In genomic region chr4:82560853-82561744, GRCh38 we compare ENCODE assay signal across 9 cellular contexts. TPM values are rescaled to one million over a fixed set of nuclear protein-coding genes. Genes with fewer than 3 reads are reported as not detected.
DNase-seq lines count a peak whose midpoint lies in the region; ATAC-seq and TF ChIP-seq lines count a peak whose summit lies in the region.
"Had no signal": no experiment of that assay in that cellular context is flagged by ENCODE, and none has a peak within 500 bp of the region (broad histone marks: within the 10 kb centered on the region; RNA-seq: fewer than 3 reads in every experiment).

No MANE protein-coding gene starts in this region.

- intact Hi-C loops in MCF 10A (cut with micrococcal nuclease): no loop called here

- H3K4me3 Mint-ChIP-seq in MCF 10A (ENCODE audit: unreplicated experiment): peak overlapping the region; percentile 67

- CTCF ChIA-PET in MCF 10A (lab: Yijun Ruan, JAX): interaction anchor here (0.7 to 1.2 kb wide), 5 partner anchors 10 to 337 kb away, joined by 3 to 7 read pairs (median 4); no protein-coding TSS in a partner anchor

- no peak for TF ChIP-seq POLR2A in suprapubic skin (IDR thresholded peaks at IDR 0.05)

- no peaks in the 10 kb centered on the region for H3K4me1 Mint-ChIP-seq in MCF 10A (ENCODE audit: insufficient read depth, unreplicated experiment)

- no peak overlapping the region for H3K27ac ChIP-seq in suprapubic skin

- BruUV-seq in MCF 10A (replicated peaks; lab: Mats Ljungman, UMichigan): no TSS peak

- POLR2A ChIA-PET in MCF 10A (lab: Yijun Ruan, JAX): no interaction called here

- TF ChIP-seq CTCF in MCF 10A (IDR thresholded peaks at IDR 0.05; ENCODE audit: unreplicated experiment) (no peak), suprapubic skin (IDR thresholded peaks at IDR 0.05) (no peak)

- peaks cover 3% of the 10 kb centered on the region for H3K27me3 ChIP-seq in suprapubic skin

- no peaks in the 10 kb centered on the region for H3K36me3 ChIP-seq in suprapubic skin

- peaks cover 38% of the 10 kb centered on the region for H3K27me3 Mint-ChIP-seq in MCF 10A (ENCODE audit: insufficient read depth, unreplicated experiment)

- H3K36me3 Mint-ChIP-seq in MCF 10A (ENCODE audit: insufficient read depth, unreplicated experiment): no peaks in the 10 kb centered on the region

- peak; percentile 26 for DNase-seq in stimulated activated CD4-positive, alpha-beta T cell treated with anti-CD3 and anti-CD28 coated beads, Interleukin-15, amount 100 ng/mL, for 24 hours
- DNase-seq in stimulated activated CD4-positive, alpha-beta T cell treated with anti-CD3 and anti-CD28 coated beads, Interleukin-4, amount 100 ng/mL, for 24 hours: no peak
- DNase-seq in MCF 10A (ENCODE audit: unreplicated experiment) (no peak), left kidney (ENCODE audit: low read depth, low spot score) (peak; percentile 52), suprapubic skin (ENCODE audit: low spot score in 2 of 2) (no peak)

- ATAC-seq in GM19328 (IDR thresholded peaks at IDR 0.05; ENCODE audit: unreplicated experiment) (no peak), HG03571 (IDR thresholded peaks at IDR 0.05; ENCODE audit: unreplicated experiment) (no peak), HG03159 (IDR thresholded peaks at IDR 0.05; ENCODE audit: unreplicated experiment) (no peak)

- H3K27ac Mint-ChIP-seq in MCF 10A (ENCODE audit: low read depth, unreplicated experiment): no peak overlapping the region

- WGBS in suprapubic skin: 66% methylated on average over 12 of the region's 55 CpGs

- peak overlapping the region; percentile 82 for H3K4me3 ChIP-seq in suprapubic skin

- TF ChIP-seq EP300 in suprapubic skin (IDR thresholded peaks at IDR 0.05): no peak

- H3K9me3 ChIP-seq in suprapubic skin: no peaks in the 10 kb centered on the region

- H3K9me3 Mint-ChIP-seq in MCF 10A (ENCODE audit: unreplicated experiment): no peaks in the 10 kb centered on the region

- peaks cover 18% of the 10 kb centered on the region for H3K4me1 ChIP-seq in suprapubic skin

RNA-seq across cellular contexts. Expression of gene TMEM150C, which starts 0.7 kb away (rescaled TPM):
- total RNA-seq in MCF 10A (2022) (0.10 TPM in 1 of 2 replicates, not detected in the other), suprapubic skin (10 to 100 TPM in 2 of 4 donors, 1 to 10 TPM in 2; 3.2 to 10.7 (median 8.7) TPM)
- total RNA-seq: activated CD8-positive, alpha-beta memory T cell treated with anti-CD3 and anti-CD28 coated beads for 36 hours had no signal

Comparison
In these comparisons a context has a peak if more than half of its experiments do, and no peak if none do; other contexts are left out.
1. DNase-seq: peak in stimulated activated CD4-positive, alpha-beta T cell treated with anti-CD3 and anti-CD28 coated beads, Interleukin-15, amount 100 ng/mL, for 24 hours (single experiment) and left kidney (single experiment); none in stimulated activated CD4-positive, alpha-beta T cell treated with anti-CD3 and anti-CD28 coated beads, Interleukin-4, amount 100 ng/mL, for 24 hours (single experiment), MCF 10A (single experiment) and suprapubic skin (0 of 2).